ENCODE assay signal across 27 cellular contexts in the genomic region with DNA sequence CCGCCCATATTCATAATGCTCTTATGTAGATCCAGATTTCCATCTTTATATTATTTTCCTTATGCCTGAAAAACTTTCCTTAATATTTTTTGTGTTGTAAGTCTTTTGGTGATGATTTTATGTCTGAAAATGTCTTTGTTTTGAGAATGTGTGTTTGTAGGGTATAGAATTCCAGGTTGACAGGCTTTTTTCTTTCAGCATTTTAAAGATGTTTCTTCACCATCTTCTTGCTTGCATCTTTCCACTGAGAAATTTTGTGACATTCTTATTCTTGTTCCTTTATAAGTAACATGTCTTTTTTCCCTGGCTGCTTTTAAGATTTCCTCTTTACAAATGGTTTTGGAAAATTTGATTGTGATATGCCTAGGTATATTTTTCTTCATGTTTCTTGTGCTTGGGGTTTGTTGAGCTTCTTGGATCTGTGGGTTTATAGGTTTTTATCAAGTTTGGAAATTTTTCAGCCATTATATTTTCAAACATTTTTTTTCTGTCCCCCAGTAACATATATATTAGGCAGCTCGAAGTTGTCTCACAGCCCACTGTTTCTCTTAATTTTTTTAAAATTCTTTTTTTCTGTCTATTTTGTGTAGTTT. TPM values are rescaled to one million over a fixed set of nuclear protein-coding genes. Genes with fewer than 3 reads are reported as not detected.
"Had no signal": no experiment of that assay in that cellular context is flagged by ENCODE, and none has a peak within 500 bp of the region (broad histone marks: within the 10 kb centered on the region; RNA-seq: fewer than 3 reads in every experiment).

No MANE protein-coding gene starts in this region.

- H3K36me3 ChIP-seq: uterus had no signal

- H3K4me3 ChIP-seq: stomach, suprapubic skin, testis, thoracic aorta, thyroid gland, tibial artery, tibial nerve, transverse colon, upper lobe of left lung, upper lobe of right lung, uterus, vagina had no signal

- DNase-seq: stimulated activated CD4-positive, alpha-beta T cell treated with anti-CD3 and anti-CD28 coated beads, Interleukin-2, amount 100 ng/mL, for 48 hours; stimulated activated CD4-positive, alpha-beta T cell treated with anti-CD3 and anti-CD28 coated beads, Interleukin-4, amount 100 ng/mL, for 1 hour; stimulated activated CD4-positive, alpha-beta T cell treated with anti-CD3 and anti-CD28 coated beads, Interleukin-4, amount 100 ng/mL, for 24 hours; stimulated activated CD4-positive, alpha-beta T cell treated with anti-CD3 and anti-CD28 coated beads, Interleukin-4, amount 100 ng/mL, for 4 hours; stimulated activated CD8-positive, alpha-beta memory T cell treated with anti-CD3 and anti-CD28 coated beads, Interleukin-4, amount 100 ng/mL, for 48 hours; stimulated activated naive B cell treated with anti-CD40 and anti-IgM and Interleukin-4, amounts not matched to agents 10 μg/mL and 1 μg/mL and 100 μg/mL, for 72 hours; stimulated activated naive CD4-positive, alpha-beta T cell; stimulated activated naive CD4-positive, alpha-beta T cell treated with Interleukin-2 at 50 U/mL for 16 hours; stimulated activated naive CD8-positive, alpha-beta T cell treated with anti-CD3 and anti-CD28 coated beads, Interleukin-15, amount 100 ng/mL, for 72 hours; stimulated activated naive CD8-positive, alpha-beta T cell treated with anti-CD3 and anti-CD28 coated beads, Interleukin-15, Interleukin-2, amounts not matched to agents 100 U/mL and 50 U/mL, for 24 hours; stomach; substantia nigra; testis; thyroid gland; tibial artery; transverse colon; trophoblast cell; upper lobe of left lung; upper lobe of right lung; uterus had no signal

- H3K27ac ChIP-seq: stomach, suprapubic skin, testis, thoracic aorta, thyroid gland, tibial artery, tibial nerve, transverse colon, upper lobe of left lung, upper lobe of right lung, uterus, vagina had no signal

- H3K4me1 ChIP-seq: stomach, suprapubic skin, testis, thyroid gland, tibial artery, tibial nerve, transverse colon, upper lobe of left lung, upper lobe of right lung, uterus, vagina had no signal

- H3K27me3 ChIP-seq: stomach, suprapubic skin, testis, thyroid gland, tibial artery, tibial nerve, transverse colon, upper lobe of left lung, upper lobe of right lung, uterus, vagina had no signal

- H3K9me3 ChIP-seq: testis, thyroid gland, transverse colon, upper lobe of right lung had no signal

- FAIRE-seq: urothelium cell line had no signal

RNA-seq across cellular contexts. Expression of a gene that starts 27.1 kb away (rescaled TPM):
- total RNA-seq: vagina had no signal

RNA-seq across cellular contexts. Expression of a gene that starts 43.6 kb away (rescaled TPM):
- total RNA-seq: stomach, subcutaneous adipose tissue, thyroid gland, ureter had no signal
